1 cellular context compared by ENCODE assay signal in the genomic region with DNA sequence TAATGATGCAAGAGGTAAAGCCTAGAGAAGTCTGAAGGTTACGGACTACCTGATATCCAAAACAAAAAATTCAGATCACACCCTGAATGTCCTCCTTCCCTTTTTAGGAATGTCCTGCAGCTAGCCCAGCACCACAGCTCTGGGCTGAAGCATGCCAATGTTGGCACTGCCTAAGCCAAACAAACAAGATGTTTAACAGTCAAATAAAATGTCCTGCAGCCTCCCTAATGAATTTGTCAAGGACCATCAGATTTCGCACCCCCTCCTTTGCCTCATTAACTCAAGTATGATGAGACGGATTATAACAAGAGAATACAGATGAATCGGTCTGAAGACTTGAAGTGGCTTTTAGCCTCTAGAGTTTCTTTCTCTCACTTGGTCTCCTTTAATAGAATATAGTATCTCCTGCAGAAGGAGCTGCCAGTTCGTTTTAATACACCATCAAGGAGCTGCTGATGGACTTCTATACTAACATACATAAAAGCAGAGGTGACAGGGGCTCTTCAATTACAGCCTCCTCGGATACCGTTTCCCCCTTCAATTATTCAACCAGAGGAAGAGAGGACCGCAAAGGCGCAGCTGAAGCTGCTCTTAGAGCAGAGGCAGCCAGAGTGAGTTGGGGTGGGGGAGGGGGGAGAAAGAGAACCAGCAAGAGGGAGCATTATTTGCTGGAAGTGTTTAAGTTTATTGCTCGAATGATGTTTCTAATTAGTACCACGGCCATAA.
TF ChIP-seq lines count a peak whose summit lies in the region.

No MANE protein-coding gene starts in this region.

TF ChIP-seq in H1, 55 proteins besides CTCF, POLR2A, EP300 and RAD21 (continued from another document):
- TF ChIP-seq, protein P1, sequence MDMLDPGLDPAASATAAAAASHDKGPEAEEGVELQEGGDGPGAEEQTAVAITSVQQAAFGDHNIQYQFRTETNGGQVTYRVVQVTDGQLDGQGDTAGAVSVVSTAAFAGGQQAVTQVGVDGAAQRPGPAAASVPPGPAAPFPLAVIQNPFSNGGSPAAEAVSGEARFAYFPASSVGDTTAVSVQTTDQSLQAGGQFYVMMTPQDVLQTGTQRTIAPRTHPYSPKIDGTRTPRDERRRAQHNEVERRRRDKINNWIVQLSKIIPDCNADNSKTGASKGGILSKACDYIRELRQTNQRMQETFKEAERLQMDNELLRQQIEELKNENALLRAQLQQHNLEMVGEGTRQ (IDR thresholded peaks at IDR 0.05; ENCODE audit: low read length): no peak
- TF ChIP-seq CBX8 (IDR thresholded peaks at IDR 0.05; ENCODE audit: borderline replicate concordance, low read depth, low read length) (no peak), RFX5 (IDR thresholded peaks at IDR 0.05; ENCODE audit: borderline replicate concordance, low read depth, low read length) (no peak), SP2 (IDR thresholded peaks at IDR 0.05; ENCODE audit: low read length) (no peak), JUND (IDR thresholded peaks at IDR 0.05; ENCODE audit: low read length) (no peak), SRF (IDR thresholded peaks at IDR 0.05; ENCODE audit: low read depth, low read length) (no peak), TEAD4 (IDR thresholded peaks at IDR 0.05; ENCODE audit: low read depth, low read length) (no peak), SIX5 (IDR thresholded peaks at IDR 0.05; ENCODE audit: low read depth, low read length) (no peak), HDAC6 (IDR thresholded peaks at IDR 0.05; ENCODE audit: low read depth, low read length) (no peak), EGR1 (IDR thresholded peaks at IDR 0.05; ENCODE audit: borderline replicate concordance, low read depth, low read length) (no peak)
